24 cellular contexts compared by ENCODE assay signal in the genomic region with DNA sequence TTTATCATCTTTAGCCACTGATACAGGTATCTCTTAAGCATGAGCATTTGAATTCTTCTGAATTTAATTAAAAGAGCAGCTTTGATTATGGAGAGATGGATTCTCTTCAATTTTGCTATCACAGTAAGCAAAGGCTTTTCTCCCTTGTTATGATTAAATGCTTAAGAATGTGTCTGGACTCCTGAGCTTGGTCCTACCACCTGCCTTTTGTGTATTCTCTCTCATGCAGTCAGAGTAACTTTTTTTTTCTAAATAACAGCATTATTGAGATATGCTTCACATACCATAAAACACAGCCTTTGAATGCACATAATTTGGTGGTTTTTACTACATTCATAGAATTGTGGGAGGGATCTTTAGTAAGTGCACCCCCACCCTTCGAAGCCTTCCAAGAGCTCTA.
"Had no signal": no experiment of that assay in that cellular context is flagged by ENCODE, and none has a peak within 500 bp of the region (broad histone marks: within the 10 kb centered on the region; RNA-seq: fewer than 3 reads in every experiment).

No MANE protein-coding gene starts in this region.

- DNase-seq: effector memory CD4-positive, alpha-beta T cell; kidney; left colon; left ventricle myocardium superior; mesenchymal stem cell; midbrain; nucleus accumbens; pancreas; right lobe of liver; stimulated activated CD4-positive, alpha-beta T cell treated with anti-CD3 and anti-CD28 coated beads, Interleukin-2, amount 100 ng/mL, for 24 hours; stimulated activated CD4-positive, alpha-beta T cell treated with anti-CD3 and anti-CD28 coated beads, Interleukin-4, amount 100 ng/mL, for 4 hours; stimulated activated naive B cell treated with anti-CD40 and anti-IgM and Interleukin-4, amounts not matched to agents 10 μg/mL and 1 μg/mL and 100 μg/mL, for 72 hours; stimulated activated naive CD8-positive, alpha-beta T cell treated with anti-CD3 and anti-CD28 coated beads, Interleukin-15, amount 100 ng/mL, for 72 hours; testis; upper lobe of right lung had no signal

- H3K36me3 ChIP-seq: gastroesophageal sphincter, neural progenitor cell, pancreas, right lobe of liver, tibial nerve, upper lobe of right lung, vagina had no signal

- H3K4me1 ChIP-seq: gastroesophageal sphincter, pancreas, right lobe of liver, testis, upper lobe of right lung had no signal

- H3K27me3 ChIP-seq: hepatocyte, neural progenitor cell, pancreas, right lobe of liver, testis, tibial nerve, upper lobe of right lung, vagina had no signal

- H3K9ac ChIP-seq: neural progenitor cell had no signal

- H2AFZ ChIP-seq: hepatocyte, neural progenitor cell had no signal

- ATAC-seq: esophagus mucosa; gastroesophageal sphincter; left colon; left ventricle myocardium superior; natural killer cell treated with Interleukin-12 subunit alpha and Interleukin-12 subunit beta and Interleukin-15 and Interleukin-18, amount 100 ng/mL, for 72 hours; pancreas; right lobe of liver; stimulated activated naive B cell treated with anti-CD40 and anti-IgM and Interleukin-4, amounts not matched to agents 10 μg/mL and 1 μg/mL and 100 μg/mL, for 72 hours; stimulated activated naive CD8-positive, alpha-beta T cell treated with anti-CD3 and anti-CD28 coated beads, Interleukin-15, amount 100 ng/mL, for 72 hours; upper lobe of right lung had no signal

- H3K27ac ChIP-seq: gastroesophageal sphincter, hepatocyte, neural progenitor cell, pancreas, right lobe of liver, testis, tibial nerve, upper lobe of right lung, vagina had no signal

- H3K4me2 ChIP-seq: hepatocyte, neural progenitor cell had no signal

- H3K9me3 ChIP-seq: gastroesophageal sphincter, pancreas, right lobe of liver, testis, tibial nerve, upper lobe of right lung, vagina had no signal

- H3K4me3 ChIP-seq: gastroesophageal sphincter, hepatocyte, lung, neural progenitor cell, pancreas, right lobe of liver, skin epidermis, testis, tibial nerve, upper lobe of right lung, vagina had no signal
